ENCODE assay signal across 18 cellular contexts in the genomic region with DNA sequence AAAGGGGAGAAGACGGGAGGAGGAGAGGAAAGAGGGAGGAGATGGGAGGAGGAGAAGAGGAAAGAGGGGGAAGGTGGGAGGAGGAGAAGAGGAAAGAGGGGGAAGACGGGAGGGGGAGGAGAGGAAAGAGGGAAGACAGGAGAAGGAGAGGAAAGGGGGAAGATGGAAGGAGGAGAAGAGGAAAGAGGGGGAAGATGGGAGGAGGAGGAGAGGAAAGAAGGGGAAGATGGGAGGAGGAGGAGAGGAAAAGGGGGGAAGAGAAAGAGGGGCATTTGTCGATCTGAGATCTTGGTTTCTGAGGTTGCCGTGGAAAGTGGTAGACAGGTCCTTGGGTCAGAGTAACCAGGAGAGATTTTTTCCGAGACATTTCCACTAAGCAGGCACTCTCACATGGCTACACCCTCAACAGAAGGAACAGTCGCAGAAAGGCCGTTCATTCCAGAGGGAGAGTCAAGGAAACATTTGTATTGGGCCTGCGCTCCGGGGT. TPM values are rescaled to one million over a fixed set of nuclear protein-coding genes. Genes with fewer than 3 reads are reported as not detected.
DNase-seq lines count a peak whose midpoint lies in the region; ATAC-seq, FAIRE-seq and TF ChIP-seq lines count a peak whose summit lies in the region.
"Had no signal": no experiment of that assay in that cellular context is flagged by ENCODE, and none has a peak within 500 bp of the region (broad histone marks: within the 10 kb centered on the region; RNA-seq: fewer than 3 reads in every experiment).

No MANE protein-coding gene starts in this region.

- 85% methylated on average over 9 of the region's 9 CpGs for WGBS in right cardiac atrium

- no peaks in the 10 kb centered on the region for H3K9me3 ChIP-seq in right cardiac atrium (ENCODE audit: control insufficient read depth, low read length)

- no peaks in the 10 kb centered on the region for H3K27me3 Mint-ChIP-seq in dendritic cell treated with granulocyte-macrophage colony-stimulating factor and Interleukin-4, amounts not matched to agents 40 ng/mL and 50 ng/mL, for 4 days

- no peak overlapping the region for H3K4me3 Mint-ChIP-seq in dendritic cell treated with granulocyte-macrophage colony-stimulating factor and Interleukin-4, amounts not matched to agents 40 ng/mL and 50 ng/mL, for 4 days

- no peak for TF ChIP-seq CTCF in omental fat pad (IDR thresholded peaks at IDR 0.05)

- no peak for ATAC-seq in right cardiac atrium
- ATAC-seq in omental fat pad (ENCODE audit: low FRiP score), result no peak
- no peak for ATAC-seq in GM18909 (IDR thresholded peaks at IDR 0.05; ENCODE audit: poor library complexity, unreplicated experiment)

- H3K27ac Mint-ChIP-seq in dendritic cell treated with granulocyte-macrophage colony-stimulating factor and Interleukin-4, amounts not matched to agents 40 ng/mL and 50 ng/mL, for 4 days, result peak overlapping the region; percentile 29

- peak; percentile 74 for FAIRE-seq in urothelium cell line (lab: Jason Lieb, UNC)
- FAIRE-seq: A204.1, GM12892 had no signal

- H3K4me3 ChIP-seq in right cardiac atrium (ENCODE audit: low read length), result no peak overlapping the region

- DNase-seq in cardiac septum (ENCODE audit: low spot score), result peak; percentile 51
- no peak for DNase-seq in right cardiac atrium
- peak; percentile 3 for DNase-seq in omental fat pad (ENCODE audit: low spot score)
- DNase-seq in urothelium cell line (ENCODE audit: low spot score), result no peak
- DNase-seq in superior temporal gyrus (ENCODE audit: extremely low spot score), result no peak
- DNase-seq in DMS153 (lab: John Stamatoyannopoulos, UW), result no peak
- DNase-seq: DMS 273 treated with DMSO at 0.1 percent for 48 hours, GOT3, NCI-H1092 treated with DMSO at 0.1 percent for 48 hours, NCI-H1694, NCI-H226, NCI-H524 treated with DMSO at 0.1 percent for 48 hours, SHP77 treated with DMSO at 0.1 percent for 48 hours had no signal

- H3K27ac ChIP-seq in right cardiac atrium (ENCODE audit: low read length), result no peak overlapping the region
- H3K27ac ChIP-seq: C4-2B had no signal

- H3K36me3 Mint-ChIP-seq in dendritic cell treated with granulocyte-macrophage colony-stimulating factor and Interleukin-4, amounts not matched to agents 40 ng/mL and 50 ng/mL, for 4 days (ENCODE audit: low read depth), result peaks cover 94% of the 10 kb centered on the region

- no peaks in the 10 kb centered on the region for H3K9me3 Mint-ChIP-seq in dendritic cell treated with granulocyte-macrophage colony-stimulating factor and Interleukin-4, amounts not matched to agents 40 ng/mL and 50 ng/mL, for 4 days

- peaks cover 21% of the 10 kb centered on the region for H3K4me1 Mint-ChIP-seq in dendritic cell treated with granulocyte-macrophage colony-stimulating factor and Interleukin-4, amounts not matched to agents 40 ng/mL and 50 ng/mL, for 4 days (ENCODE audit: low read depth)

- intact Hi-C loops in cardiac septum (cut with DNase I), result loop anchor here (10.0 kb wide), 1 partner anchor 122 kb away; no protein-coding TSS in a partner anchor
- intact Hi-C loops in right cardiac atrium (cut with DNase I), result no loop called here
- intact Hi-C loops in dendritic cell treated with granulocyte-macrophage colony-stimulating factor and Interleukin-4, amounts not matched to agents 40 ng/mL and 50 ng/mL, for 4 days (cut with micrococcal nuclease), result no loop called here

- no peaks in the 10 kb centered on the region for H3K27me3 ChIP-seq in right cardiac atrium (ENCODE audit: control insufficient read depth, insufficient read depth)

- no peaks in the 10 kb centered on the region for H3K4me1 ChIP-seq in right cardiac atrium (ENCODE audit: control insufficient read depth, insufficient read depth, low read length)

RNA-seq across cellular contexts. Expression of gene CARS1, which starts 39.7 kb away (rescaled TPM):
- total RNA-seq in cardiac septum, result 17.1 TPM
- total RNA-seq in right cardiac atrium, result 10 to 100 TPM; 14.4 to 18.8 (median 16.5) TPM
- polyA plus RNA-seq in right cardiac atrium, result 10.8 TPM
- 10 to 100 TPM; 40.6 to 69.7 (median 57.8) TPM for total RNA-seq in omental fat pad

Comparison
In these comparisons a context has a peak if more than half of its experiments do, and no peak if none do; other contexts are left out.
1. DNase-seq: peak in cardiac septum (single experiment) and omental fat pad (single experiment); none in right cardiac atrium (0 of 3), urothelium cell line (single experiment), superior temporal gyrus (single experiment) and DMS153 (single experiment).